In the genomic region with DNA sequence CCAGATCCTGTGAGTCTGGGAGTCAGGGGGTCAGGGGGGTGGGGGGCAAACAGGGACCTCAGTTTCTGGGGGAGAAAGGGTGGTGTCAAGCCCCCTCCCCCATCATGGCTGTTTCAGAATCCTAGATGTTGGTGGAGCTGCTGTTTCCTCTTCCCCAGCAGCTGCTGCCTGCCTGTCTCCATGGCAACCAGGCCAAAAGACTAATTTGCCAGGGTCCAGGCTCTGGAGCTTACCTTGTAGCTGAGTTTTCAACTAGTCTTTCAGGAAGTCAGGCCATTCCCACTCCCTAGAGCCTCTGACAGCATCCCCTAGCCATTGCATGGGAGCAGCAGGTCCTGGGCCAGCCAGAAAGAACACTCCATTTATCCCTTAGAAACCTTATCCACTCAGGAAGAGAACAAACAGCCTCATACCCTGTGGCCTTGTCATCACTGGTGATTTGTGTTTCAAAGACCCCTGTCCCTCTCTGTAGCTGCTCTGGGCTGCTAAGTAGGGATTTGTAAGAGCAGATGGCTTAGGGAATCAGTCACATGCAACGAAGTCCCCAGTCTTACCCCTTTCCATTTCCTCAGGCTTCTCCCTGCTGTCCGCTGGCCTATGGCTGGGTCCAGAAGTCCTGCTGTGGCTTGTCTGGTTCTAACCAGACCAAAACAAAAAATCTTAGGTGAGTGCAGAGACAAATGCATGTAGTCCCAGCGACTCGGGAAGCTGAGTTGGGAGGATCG, we compare ENCODE assay signal across 1 cellular context.
TF ChIP-seq lines count a peak whose summit lies in the region.

No MANE protein-coding gene starts in this region.

TF ChIP-seq in endothelial cell of umbilical vein, 7 proteins besides CTCF, POLR2A, EP300 and RAD21:
- TF ChIP-seq MYC (IDR thresholded peaks at IDR 0.05; ENCODE audit: low read depth, low read length) (no peak), GATA2 (IDR thresholded peaks at IDR 0.05; ENCODE audit: insufficient read depth, insufficient read length, low read depth, low read length) (no peak), FOS (IDR thresholded peaks at IDR 0.05; ENCODE audit: borderline replicate concordance, insufficient read depth, low read length) (no peak), EZH2 (IDR thresholded peaks at IDR 0.05; ENCODE audit: borderline replicate concordance, low read depth, low read length, severe bottlenecking) (no peak), JUN (IDR thresholded peaks at IDR 0.05; ENCODE audit: borderline replicate concordance, insufficient read depth, insufficient read length, low read depth) (no peak), POLR2AphosphoS5 (IDR thresholded peaks at IDR 0.05; ENCODE audit: insufficient read depth, low read depth, low read length) (no peak)
